ENCODE assay signal across 15 cellular contexts in the genomic region with DNA sequence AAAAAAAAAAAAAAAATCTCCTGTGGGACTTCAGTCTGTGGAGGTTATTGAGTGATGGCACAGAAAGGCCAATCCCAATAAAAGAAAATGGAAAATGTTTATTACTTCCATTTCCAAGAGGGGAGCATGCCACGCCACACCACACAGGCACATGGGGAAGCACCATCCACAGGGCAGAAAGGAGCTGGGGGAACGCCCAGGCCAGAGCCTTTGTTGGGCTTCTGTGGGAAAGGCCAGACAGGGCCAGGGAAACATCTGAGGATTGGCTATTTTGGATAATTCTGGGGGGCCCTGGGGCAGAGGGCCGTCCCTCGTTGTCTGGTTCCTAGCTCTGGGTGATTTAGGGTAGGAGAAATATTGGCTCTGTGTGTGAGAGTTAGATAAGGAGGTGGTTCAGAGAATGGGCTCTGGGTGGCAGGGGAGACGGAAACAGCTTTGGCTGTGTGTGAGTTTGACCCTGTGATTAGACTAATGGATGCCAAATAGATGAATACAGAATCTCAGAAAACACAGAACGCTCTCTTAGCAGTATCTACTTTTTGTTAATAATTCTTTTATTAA.
"Had no signal": no experiment of that assay in that cellular context is flagged by ENCODE, and none has a peak within 500 bp of the region (broad histone marks: within the 10 kb centered on the region; RNA-seq: fewer than 3 reads in every experiment).

No MANE protein-coding gene starts in this region.

- H3K4me3 ChIP-seq: cardiac muscle cell, colonic mucosa had no signal

- H3K36me3 ChIP-seq: cardiac muscle cell, colonic mucosa, WERI-Rb-1 had no signal

- ATAC-seq: activated CD4-positive, alpha-beta T cell treated with anti-CD3 and anti-CD28 coated beads for 36 hours; activated CD8-positive, alpha-beta T cell treated with anti-CD3 and anti-CD28 coated beads, Interleukin-2, amount 10 ng/mL, durations not matched to agents 7 days and 5 days; left colon; natural killer cell treated with Interleukin-12 subunit alpha and Interleukin-12 subunit beta and Interleukin-15 and Interleukin-18, amount 100 ng/mL, for 72 hours had no signal

- H3K27ac Mint-ChIP-seq: activated CD4-positive, alpha-beta T cell treated with anti-CD3 and anti-CD28 coated beads for 36 hours; activated CD8-positive, alpha-beta T cell treated with anti-CD3 and anti-CD28 coated beads, Interleukin-2, amount 10 ng/mL, durations not matched to agents 7 days and 5 days; activated T-helper 1 cell treated with anti-CD3 and anti-CD28 coated beads, Interleukin-12 subunit alpha, Interleukin-12 subunit beta, Interleukin-2, Interleukin-4 antibody, amounts not matched to agents 30 ng/mL and 10 ng/mL and 1 ng/mL, durations not matched to agents 14 hours and 24 hours and 36 hours; memory B cell; natural killer cell treated with Interleukin-12 subunit alpha and Interleukin-12 subunit beta and Interleukin-15 and Interleukin-18, amount 100 ng/mL, for 72 hours; type B pancreatic cell had no signal

- H3K27me3 ChIP-seq: cardiac muscle cell, colonic mucosa had no signal

- H3K4me1 ChIP-seq: colonic mucosa had no signal

- DNase-seq: activated CD4-positive, alpha-beta T cell treated with anti-CD3 and anti-CD28 coated beads for 36 hours; activated CD8-positive, alpha-beta memory T cell treated with anti-CD3 and anti-CD28 coated beads, Interleukin-2, amount 50 U/mL, for 48 hours; activated CD8-positive, alpha-beta T cell treated with anti-CD3 and anti-CD28 coated beads, Interleukin-2, amount 10 ng/mL, durations not matched to agents 7 days and 5 days; activated naive CD4-positive, alpha-beta T cell; colonic mucosa; effector CD4-positive, alpha-beta T cell; left colon; stimulated activated CD4-positive, alpha-beta T cell treated with anti-CD3 and anti-CD28 coated beads, Interleukin-15, amount 100 ng/mL, for 24 hours; stimulated activated CD4-positive, alpha-beta T cell treated with anti-CD3 and anti-CD28 coated beads, Interleukin-4, amount 100 ng/mL, for 24 hours; WERI-Rb-1 had no signal

- H3K4me3 Mint-ChIP-seq: activated CD4-positive, alpha-beta T cell treated with anti-CD3 and anti-CD28 coated beads for 36 hours; activated CD8-positive, alpha-beta T cell treated with anti-CD3 and anti-CD28 coated beads, Interleukin-2, amount 10 ng/mL, durations not matched to agents 7 days and 5 days; activated T-helper 1 cell treated with anti-CD3 and anti-CD28 coated beads, Interleukin-12 subunit alpha, Interleukin-12 subunit beta, Interleukin-2, Interleukin-4 antibody, amounts not matched to agents 30 ng/mL and 10 ng/mL and 1 ng/mL, durations not matched to agents 14 hours and 24 hours and 36 hours; memory B cell; natural killer cell treated with Interleukin-12 subunit alpha and Interleukin-12 subunit beta and Interleukin-15 and Interleukin-18, amount 100 ng/mL, for 72 hours; type B pancreatic cell had no signal

- H3K27ac ChIP-seq: cardiac muscle cell, colonic mucosa, WERI-Rb-1 had no signal

- H3K4me1 Mint-ChIP-seq: activated CD4-positive, alpha-beta T cell treated with anti-CD3 and anti-CD28 coated beads for 36 hours had no signal

- H3K9me3 ChIP-seq: colonic mucosa had no signal
